ENCODE assay signal across 8 cellular contexts in the genomic region with DNA sequence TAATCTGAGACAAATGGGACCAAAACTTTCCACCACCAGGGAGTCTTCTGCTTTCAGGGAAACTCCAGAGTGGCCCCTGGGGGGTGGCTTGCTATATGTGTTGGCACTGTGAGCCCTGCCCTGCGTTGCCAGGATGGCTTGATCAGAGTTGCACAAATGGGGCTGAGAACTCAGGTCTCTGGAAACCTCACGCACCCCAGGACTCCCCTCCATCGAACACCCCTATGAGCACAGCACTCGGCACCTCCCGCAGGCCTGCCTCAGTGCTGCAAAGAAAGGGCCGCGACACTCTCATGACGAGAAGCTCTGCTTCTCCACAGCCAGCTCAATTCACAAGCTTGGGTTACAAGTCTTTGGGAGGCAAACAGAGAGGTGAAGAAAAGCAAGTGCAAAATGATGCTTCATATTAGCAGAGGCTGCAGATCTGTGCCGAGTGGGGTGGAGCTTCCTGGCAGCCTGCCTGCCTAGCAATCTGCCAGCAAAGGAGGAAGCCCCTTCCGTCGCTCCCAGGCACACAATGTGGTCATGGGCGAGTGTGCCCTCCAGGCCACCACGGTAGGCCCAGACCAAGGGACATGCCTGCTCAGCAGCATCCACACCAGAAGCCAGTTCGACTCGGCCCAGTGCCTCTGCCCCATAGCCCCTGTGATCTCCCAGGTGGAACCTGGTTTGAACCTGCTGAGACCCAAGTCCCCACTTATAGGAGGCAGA. TPM values are rescaled to one million over a fixed set of nuclear protein-coding genes. Genes with fewer than 3 reads are reported as not detected.
DNase-seq lines count a peak whose midpoint lies in the region; ATAC-seq and TF ChIP-seq lines count a peak whose summit lies in the region.

No MANE protein-coding gene starts in this region.

- no peak for TF ChIP-seq CTCF in OCI-LY1 (IDR thresholded peaks at IDR 0.05; ENCODE audit: low read length)
- no peak for TF ChIP-seq CTCF in cardiac muscle cell (IDR thresholded peaks at IDR 0.05; ENCODE audit: low read depth, low read length)

- peak overlapping the region; percentile 99 for H3K27ac ChIP-seq in OCI-LY1 (ENCODE audit: low read depth, low read length, poor library complexity, severe bottlenecking)
- peak overlapping the region; percentile 100 for H3K27ac ChIP-seq in cardiac muscle cell
- peak overlapping the region; percentile 99 for H3K27ac ChIP-seq in rectal smooth muscle tissue (ENCODE audit: low read depth, low read length)

- H3K79me2 ChIP-seq in OCI-LY1 (ENCODE audit: insufficient read depth, low read length), result 0 out of 2 replicates have a peak, but pooled peaks cover 6% of the 10 kb centered on the region

- H3K9me3 ChIP-seq in OCI-LY1 (ENCODE audit: low read length), result no peaks in the 10 kb centered on the region
- no peaks in the 10 kb centered on the region for H3K9me3 ChIP-seq in cardiac muscle cell (ENCODE audit: low read depth)

- H3K9me2 ChIP-seq in OCI-LY1 (ENCODE audit: low read depth, low read length), result no peaks in the 10 kb centered on the region

- in situ Hi-C loops in ACHN (cut with HindIII; ENCODE audit: low pct_ligation_motif_present, low pct_unique_long_range_greater_than_20kb, low sequenced_read_pairs), result no loop called here

- H2AFZ ChIP-seq in OCI-LY1 (ENCODE audit: low read length), result no peak overlapping the region

- DNase-seq in ACHN (peak; percentile 29), cardiac muscle cell (ENCODE audit: low read depth in 1 of 2, low spot score in 1 of 2) (peak in 1 of 2 donors; percentile 59), NCI-H1436 treated with DMSO at 0.1 percent for 48 hours (lab: John Stamatoyannopoulos, UW) (no peak), NCI-H1436 (lab: John Stamatoyannopoulos, UW) (no peak)
- DNase-seq in activated naive CD4-positive, alpha-beta T cell treated with Interleukin-2 at 50 U/mL for 16 hours, result peak; percentile 53

- peak overlapping the region; percentile 59 for H3K4me3 ChIP-seq in OCI-LY1 (ENCODE audit: low read depth, low read length, poor library complexity, severe bottlenecking)
- no peak overlapping the region for H3K4me3 ChIP-seq in cardiac muscle cell
- H3K4me3 ChIP-seq in rectal smooth muscle tissue (ENCODE audit: low read length), result peak overlapping the region; percentile 48

- peaks cover 93% of the 10 kb centered on the region for H3K4me1 ChIP-seq in OCI-LY1 (ENCODE audit: insufficient read depth, low read length, severe bottlenecking)
- peaks cover 72% of the 10 kb centered on the region for H3K4me1 ChIP-seq in cardiac muscle cell (ENCODE audit: low read depth)
- H3K4me1 ChIP-seq in rectal smooth muscle tissue (ENCODE audit: control insufficient read depth, insufficient read depth, low read length), result peaks cover 100% of the 10 kb centered on the region

- H4K20me1 ChIP-seq in OCI-LY1 (ENCODE audit: insufficient read depth, low read length), result no peaks in the 10 kb centered on the region

- H3K4me2 ChIP-seq in OCI-LY1 (ENCODE audit: low read length), result peak overlapping the region; percentile 75

- H3K9ac ChIP-seq in OCI-LY1 (ENCODE audit: low read length) (peak overlapping the region; percentile 93), rectal smooth muscle tissue (ENCODE audit: low read length) (peak overlapping the region; percentile 40)

- H3K36me3 ChIP-seq in OCI-LY1 (ENCODE audit: insufficient read depth, low read length) (peaks cover 80% of the 10 kb centered on the region), cardiac muscle cell (peaks cover 25% of the 10 kb centered on the region), rectal smooth muscle tissue (ENCODE audit: control insufficient read depth, insufficient read depth, low read length) (peaks cover 43% of the 10 kb centered on the region)

- ATAC-seq in GM19467 (IDR thresholded peaks at IDR 0.05; ENCODE audit: unreplicated experiment), result peak; percentile 7

- peaks cover 7% of the 10 kb centered on the region; the same call in 1 of the 2 replicates for H3F3A ChIP-seq in OCI-LY1 (ENCODE audit: insufficient read depth, low read length)

- H3K27me3 ChIP-seq in OCI-LY1 (ENCODE audit: insufficient read depth, low read length) (no peaks in the 10 kb centered on the region), cardiac muscle cell (no peaks in the 10 kb centered on the region), rectal smooth muscle tissue (ENCODE audit: control insufficient read depth, insufficient read depth, low read length) (no peaks in the 10 kb centered on the region)

RNA-seq across cellular contexts. Expression of gene MYH9, which starts 55.7 kb away (rescaled TPM):
- 131 and 174 TPM in 2 replicates for total RNA-seq in cardiac muscle cell
- polyA plus RNA-seq in cardiac muscle cell, result 88.7 and 98.0 TPM in 2 replicates

Comparison
In these comparisons a context has a peak if more than half of its experiments do, and no peak if none do; other contexts are left out.
1. DNase-seq: peak in ACHN (single experiment) and activated naive CD4-positive, alpha-beta T cell treated with Interleukin-2 at 50 U/mL for 16 hours (single experiment); none in NCI-H1436 treated with DMSO at 0.1 percent for 48 hours (single experiment) and NCI-H1436 (single experiment).
2. Peak in every context shown above with its lines, with median percentiles within 50 percentile points of each other: H3K27ac ChIP-seq.